8 cellular contexts compared by ENCODE assay signal in the genomic region with DNA sequence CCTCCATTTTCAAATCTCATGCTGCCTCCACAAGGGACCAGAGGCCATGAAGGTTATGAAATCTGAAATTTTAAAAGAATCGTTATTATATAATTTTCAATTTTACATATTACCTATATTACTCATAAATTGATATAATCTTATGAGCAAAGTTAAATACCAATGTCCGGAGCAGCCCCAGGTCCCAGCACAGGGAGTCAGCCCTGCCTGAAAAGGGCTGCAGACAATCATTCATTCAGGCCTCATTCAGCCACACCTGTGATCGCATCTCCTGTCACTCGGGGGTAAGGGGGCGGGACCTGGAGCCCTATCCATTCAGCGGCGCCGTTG.
DNase-seq lines count a peak whose midpoint lies in the region; ATAC-seq, FAIRE-seq and TF ChIP-seq lines count a peak whose summit lies in the region.

No MANE protein-coding gene starts in this region.

- H3K36me3 ChIP-seq in CD4-positive, alpha-beta memory T cell (ENCODE audit: insufficient read depth, low read length), result peaks cover 20% of the 10 kb centered on the region
- peaks cover 5% of the 10 kb centered on the region; the same call in 1 of the 2 replicates for H3K36me3 ChIP-seq in MG63
- no peaks in the 10 kb centered on the region for H3K36me3 ChIP-seq in astrocyte (ENCODE audit: insufficient read depth, low read length)
- peaks cover 5 to 25% (median 11%) of the 10 kb centered on the region in 4 donors for H3K36me3 ChIP-seq in liver (ENCODE audit: control insufficient read depth in 4 of 4, insufficient read depth in 3 of 4, low read depth in 1 of 4, low read length in 3 of 4)

- intact Hi-C loops in CD4-positive, alpha-beta memory T cell (cut with micrococcal nuclease), result loop anchor here (1.0 to 2.0 kb wide), 2 partner anchors 13 to 169 kb away; a partner anchor contains a TSS

- no peak for FAIRE-seq in astrocyte (lab: Jason Lieb, UNC)
- FAIRE-seq in urothelium cell line (lab: Jason Lieb, UNC), result no peak

- ATAC-seq in GM18867 (IDR thresholded peaks at IDR 0.05; ENCODE audit: unreplicated experiment), result peak; percentile 96

- no peaks in the 10 kb centered on the region for H3K27me3 ChIP-seq in CD4-positive, alpha-beta memory T cell (ENCODE audit: insufficient read depth, low read length)
- H3K27me3 ChIP-seq in MG63, result no peaks in the 10 kb centered on the region
- peaks cover 9% of the 10 kb centered on the region for H3K27me3 ChIP-seq in astrocyte (ENCODE audit: insufficient read depth, low read length)
- no peaks in the 10 kb centered on the region for H3K27me3 ChIP-seq in liver (ENCODE audit: control insufficient read depth in 4 of 4, insufficient read depth in 4 of 4, low read length in 3 of 4)

- H3K9me3 Mint-ChIP-seq in CD4-positive, alpha-beta memory T cell, result no peaks in the 10 kb centered on the region
- H3K9me3 Mint-ChIP-seq in astrocyte (ENCODE audit: unreplicated experiment), result no peaks in the 10 kb centered on the region

- H3K36me3 Mint-ChIP-seq in CD4-positive, alpha-beta memory T cell, result peaks cover 10 to 39% of the 10 kb centered on the region in 2 donors
- peaks cover 7% of the 10 kb centered on the region for H3K36me3 Mint-ChIP-seq in astrocyte (ENCODE audit: low read depth, unreplicated experiment)

- POLR2A ChIA-PET in CD4-positive, alpha-beta memory T cell (lab: Charles Lee; ENCODE audit: partially characterized antibody), result interaction anchor here (1.4 to 6.1 kb wide), 2 partner anchors 13 to 192 kb away, joined by 5 to 68 read pairs; a partner anchor contains a TSS

- no peaks in the 10 kb centered on the region for H3K27me3 Mint-ChIP-seq in CD4-positive, alpha-beta memory T cell
- H3K27me3 Mint-ChIP-seq in astrocyte (ENCODE audit: low read depth, unreplicated experiment), result peaks cover 12% of the 10 kb centered on the region

- H3K4me2 ChIP-seq in astrocyte (ENCODE audit: low read length), result peak overlapping the region; percentile 84

- TF ChIP-seq RAD21 in liver (IDR thresholded peaks at IDR 0.05), result peak in 1 of 2 donors; percentile 14

- no peaks in the 10 kb centered on the region for H3K9me3 ChIP-seq in CD4-positive, alpha-beta memory T cell (ENCODE audit: control insufficient read depth in 1 of 2, low read length in 2 of 2)
- H3K9me3 ChIP-seq in MG63 (no peaks in the 10 kb centered on the region), astrocyte (ENCODE audit: insufficient read depth, low read depth, low read length) (no peaks in the 10 kb centered on the region), liver (ENCODE audit: control insufficient read depth in 4 of 4, low read length in 3 of 4) (no peaks in the 10 kb centered on the region)

- no peaks in the 10 kb centered on the region for H3K79me2 ChIP-seq in astrocyte (ENCODE audit: insufficient read depth, low read length)

- H3K4me1 ChIP-seq in CD4-positive, alpha-beta memory T cell (ENCODE audit: insufficient read depth, low read length), result peaks cover 34% of the 10 kb centered on the region
- peaks cover 7% of the 10 kb centered on the region for H3K4me1 ChIP-seq in astrocyte (ENCODE audit: insufficient read depth, low read length)
- H3K4me1 ChIP-seq in liver (ENCODE audit: control insufficient read depth in 4 of 4, insufficient read depth in 4 of 4, low read length in 3 of 4), result peaks cover 0 to 15% (median 8%) of the 10 kb centered on the region in 4 donors

- WGBS in liver, result 14% methylated on average over 8 of the region's 8 CpGs

- H3K4me3 Mint-ChIP-seq in CD4-positive, alpha-beta memory T cell, result peak overlapping the region; percentile 88 to 98 (median 91)
- peak overlapping the region; percentile 91 for H3K4me3 Mint-ChIP-seq in astrocyte (ENCODE audit: unreplicated experiment)

- H3K4me3 ChIP-seq in CD4-positive, alpha-beta memory T cell (ENCODE audit: low read length in 2 of 2), result peak overlapping the region; percentile 61 to 70
- H3K4me3 ChIP-seq in MG63 (peak overlapping the region; percentile 72), astrocyte (ENCODE audit: insufficient read depth, low read depth, low read length) (peak overlapping the region; percentile 74), liver (ENCODE audit: low read depth in 1 of 3, low read length in 3 of 3) (peak overlapping the region; percentile 80 to 87 (median 82))

- TF ChIP-seq CTCF in astrocyte (IDR thresholded peaks at IDR 0.05; ENCODE audit: insufficient read depth, low read depth, low read length) (no peak), liver (IDR thresholded peaks at IDR 0.05; ENCODE audit: low read depth, low read length, missing input control) (no peak)

- peak overlapping the region; percentile 89 to 97 (median 95) for H3K27ac Mint-ChIP-seq in CD4-positive, alpha-beta memory T cell
- H3K27ac Mint-ChIP-seq in astrocyte (ENCODE audit: unreplicated experiment), result no peak overlapping the region

- no peak for DNase-seq in CD4-positive, alpha-beta memory T cell
- DNase-seq in MG63 (peak; percentile 80), astrocyte (ENCODE audit: low read depth) (no peak), urothelium cell line (ENCODE audit: low spot score) (peak; percentile 81), epidermal melanocyte (ENCODE audit: insufficient read length, low spot score) (no peak)
- DNase-seq in activated CD8-positive, alpha-beta memory T cell treated with anti-CD3 and anti-CD28 coated beads, Interleukin-2, amount 50 U/mL, for 4 hours, result no peak

- peaks cover 25 to 33% (median 30%) of the 10 kb centered on the region in 4 donors for H3K4me1 Mint-ChIP-seq in CD4-positive, alpha-beta memory T cell
- H3K4me1 Mint-ChIP-seq in astrocyte (ENCODE audit: low read depth, unreplicated experiment), result no peaks in the 10 kb centered on the region

- H3K9ac ChIP-seq in astrocyte (ENCODE audit: low read length) (peak overlapping the region; percentile 76), liver (ENCODE audit: low read depth in 1 of 2, low read length in 2 of 2) (peak overlapping the region in 1 of 2 donors; percentile 61)

- CTCF ChIA-PET in CD4-positive, alpha-beta memory T cell (lab: Charles Lee; ENCODE audit: partially characterized antibody), result interaction anchor here (4.2 kb wide), 1 partner anchor 11 kb away, joined by 15 read pairs; no protein-coding TSS in a partner anchor

- H4K20me1 ChIP-seq in astrocyte (ENCODE audit: insufficient read depth, low read length), result peaks cover 12% of the 10 kb centered on the region

- peak overlapping the region; percentile 93 for H2AFZ ChIP-seq in astrocyte (ENCODE audit: low read depth, low read length)

- H3K27ac ChIP-seq in CD4-positive, alpha-beta memory T cell (ENCODE audit: low read depth, low read length), result peak overlapping the region; percentile 94
- H3K27ac ChIP-seq in astrocyte (ENCODE audit: low read depth, low read length) (no peak overlapping the region), liver (ENCODE audit: low read depth in 1 of 2, low read length in 2 of 2) (no peak overlapping the region)

TF ChIP-seq in liver, 16 proteins besides CTCF, POLR2A, EP300 and RAD21:
- TF ChIP-seq FOXA1 (IDR thresholded peaks at IDR 0.05) (no peak), GABPA (IDR thresholded peaks at IDR 0.05 in 1 of 2, conservative IDR thresholded peaks at IDR 0.05 in 1 of 2) (peak in 1 of 2 donors; percentile 35), HNF4A (conservative IDR thresholded peaks at IDR 0.05) (no peak), EGR1 (IDR thresholded peaks at IDR 0.05; ENCODE audit: low read depth in 2 of 2) (peak in 1 of 2 donors; percentile 31), RXRA (IDR thresholded peaks at IDR 0.05) (no peak), NR2F2 (IDR thresholded peaks at IDR 0.05) (no peak), JUND (IDR thresholded peaks at IDR 0.05) (no peak), TAF1 (conservative IDR thresholded peaks at IDR 0.05) (no peak), HNF4G (IDR thresholded peaks at IDR 0.05) (no peak)
- TF ChIP-seq, protein P1, sequence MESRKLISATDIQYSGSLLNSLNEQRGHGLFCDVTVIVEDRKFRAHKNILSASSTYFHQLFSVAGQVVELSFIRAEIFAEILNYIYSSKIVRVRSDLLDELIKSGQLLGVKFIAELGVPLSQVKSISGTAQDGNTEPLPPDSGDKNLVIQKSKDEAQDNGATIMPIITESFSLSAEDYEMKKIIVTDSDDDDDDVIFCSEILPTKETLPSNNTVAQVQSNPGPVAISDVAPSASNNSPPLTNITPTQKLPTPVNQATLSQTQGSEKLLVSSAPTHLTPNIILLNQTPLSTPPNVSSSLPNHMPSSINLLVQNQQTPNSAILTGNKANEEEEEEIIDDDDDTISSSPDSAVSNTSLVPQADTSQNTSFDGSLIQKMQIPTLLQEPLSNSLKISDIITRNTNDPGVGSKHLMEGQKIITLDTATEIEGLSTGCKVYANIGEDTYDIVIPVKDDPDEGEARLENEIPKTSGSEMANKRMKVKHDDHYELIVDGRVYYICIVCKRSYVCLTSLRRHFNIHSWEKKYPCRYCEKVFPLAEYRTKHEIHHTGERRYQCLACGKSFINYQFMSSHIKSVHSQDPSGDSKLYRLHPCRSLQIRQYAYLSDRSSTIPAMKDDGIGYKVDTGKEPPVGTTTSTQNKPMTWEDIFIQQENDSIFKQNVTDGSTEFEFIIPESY (IDR thresholded peaks at IDR 0.05), result no peak
- TF ChIP-seq, protein P2, sequence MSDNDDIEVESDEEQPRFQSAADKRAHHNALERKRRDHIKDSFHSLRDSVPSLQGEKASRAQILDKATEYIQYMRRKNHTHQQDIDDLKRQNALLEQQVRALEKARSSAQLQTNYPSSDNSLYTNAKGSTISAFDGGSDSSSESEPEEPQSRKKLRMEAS (IDR thresholded peaks at IDR 0.05), result no peak
- TF ChIP-seq, protein P3, sequence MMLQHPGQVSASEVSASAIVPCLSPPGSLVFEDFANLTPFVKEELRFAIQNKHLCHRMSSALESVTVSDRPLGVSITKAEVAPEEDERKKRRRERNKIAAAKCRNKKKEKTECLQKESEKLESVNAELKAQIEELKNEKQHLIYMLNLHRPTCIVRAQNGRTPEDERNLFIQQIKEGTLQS (IDR thresholded peaks at IDR 0.05), result no peak

Comparison
In these comparisons a context has a peak if more than half of its experiments do, and no peak if none do; other contexts are left out.
1. DNase-seq: peak in MG63 (single experiment) and urothelium cell line (single experiment); none in CD4-positive, alpha-beta memory T cell (0 of 5), astrocyte (single experiment), epidermal melanocyte (single experiment) and activated CD8-positive, alpha-beta memory T cell treated with anti-CD3 and anti-CD28 coated beads, Interleukin-2, amount 50 U/mL, for 4 hours (single experiment).
2. Peak in every context shown above with its lines, with median percentiles within 50 percentile points of each other: H3K4me3 ChIP-seq.